Comparison of ENCODE assay signal across 8 cellular contexts in genomic region chr14:24271834-24272263, GRCh38. TPM values are rescaled to one million over a fixed set of nuclear protein-coding genes. Genes with fewer than 3 reads are reported as not detected.
DNase-seq lines count a peak whose midpoint lies in the region; ATAC-seq, FAIRE-seq and TF ChIP-seq lines count a peak whose summit lies in the region.

No MANE protein-coding gene starts in this region.

- H3K9me3 ChIP-seq in CD8-positive, alpha-beta memory T cell (ENCODE audit: low read length): no peaks in the 10 kb centered on the region
- H3K9me3 ChIP-seq in PC-3 (ENCODE audit: low read length) (no peaks in the 10 kb centered on the region), endothelial cell of umbilical vein (replicated peaks; ENCODE audit: control insufficient read depth, insufficient read depth, low read length) (no peaks in the 10 kb centered on the region), osteoblast (ENCODE audit: low read depth, low read length) (no peaks in the 10 kb centered on the region)

- TF ChIP-seq CTCF in PC-3 (conservative IDR thresholded peaks at IDR 0.05; ENCODE audit: low read depth, low read length): no peak
- TF ChIP-seq CTCF in endothelial cell of umbilical vein (IDR thresholded peaks at IDR 0.05; ENCODE audit: extremely low read depth in 1 of 2, insufficient read depth in 1 of 2, low read depth in 1 of 2, low read length in 2 of 2): no peak
- no peak for TF ChIP-seq CTCF in osteoblast (IDR thresholded peaks at IDR 0.05; ENCODE audit: extremely low read depth, low read depth, low read length)

- peaks cover 37 to 44% (median 41%) of the 10 kb centered on the region in 3 donors for H3K4me1 Mint-ChIP-seq in CD8-positive, alpha-beta memory T cell

- H4K20me1 ChIP-seq in PC-3 (ENCODE audit: low read length) (no peaks in the 10 kb centered on the region), endothelial cell of umbilical vein (replicated peaks; ENCODE audit: control insufficient read depth, extremely low read depth, insufficient read depth, low read length) (no peaks in the 10 kb centered on the region), osteoblast (ENCODE audit: insufficient read depth, low read length) (no peaks in the 10 kb centered on the region)

- no peaks in the 10 kb centered on the region for H3F3A ChIP-seq in PC-3 (ENCODE audit: low read length, unreplicated experiment)

- H3K79me2 ChIP-seq in PC-3 (ENCODE audit: low read length) (no peaks in the 10 kb centered on the region), endothelial cell of umbilical vein (ENCODE audit: control insufficient read depth, insufficient read depth, low read length) (no peaks in the 10 kb centered on the region), osteoblast (ENCODE audit: insufficient read depth, low read length) (peaks cover 7% of the 10 kb centered on the region)

- H3K9me2 ChIP-seq in PC-3 (replicated peaks; ENCODE audit: low read length): no peaks in the 10 kb centered on the region

- no peaks in the 10 kb centered on the region for H3K27me3 ChIP-seq in CD8-positive, alpha-beta memory T cell (ENCODE audit: insufficient read depth, low read length, poor library complexity, severe bottlenecking)
- H3K27me3 ChIP-seq in PC-3 (ENCODE audit: low read length) (no peaks in the 10 kb centered on the region), endothelial cell of umbilical vein (ENCODE audit: control insufficient read depth in 2 of 2, insufficient read depth in 2 of 2, low read length in 2 of 2) (no peaks in the 10 kb centered on the region), osteoblast (ENCODE audit: insufficient read depth, low read length) (no peaks in the 10 kb centered on the region)

- peak overlapping the region; percentile 78 to 93 (median 92) for H3K4me3 Mint-ChIP-seq in CD8-positive, alpha-beta memory T cell

- peak overlapping the region; percentile 26 for H3K4me3 ChIP-seq in CD8-positive, alpha-beta memory T cell (ENCODE audit: low read length)
- H3K4me3 ChIP-seq in PC-3 (ENCODE audit: low read length) (peak overlapping the region; percentile 99), endothelial cell of umbilical vein (replicated peaks in 1 of 3; ENCODE audit: insufficient read depth in 1 of 3, low read depth in 1 of 3, low read length in 3 of 3) (peak overlapping the region; percentile 58 to 77 (median 65)), osteoblast (ENCODE audit: insufficient read depth, low read length) (peak overlapping the region; percentile 100)

- H2AFZ ChIP-seq in PC-3 (ENCODE audit: low read length) (peak overlapping the region; percentile 99), endothelial cell of umbilical vein (ENCODE audit: low read depth, low read length) (peak overlapping the region; percentile 81), osteoblast (ENCODE audit: low read length) (peak overlapping the region; percentile 99)

- intact Hi-C loops in PC-3 (cut with micrococcal nuclease): loop anchor here (2.0 kb wide), 2 partner anchors 25 to 29 kb away; partner anchors contain the start of gene TINF2
- intact Hi-C loops in endothelial cell of umbilical vein (cut with micrococcal nuclease): loop anchor here (1.0 kb wide), 5 partner anchors 27 to 56 kb away; partner anchors contain the start of genes DHRS1, MDP1 and NOP9

- BruUV-seq in PC-3 (replicated peaks; lab: Mats Ljungman, UMichigan) (TSS peak; percentile 56), endothelial cell of umbilical vein (replicated peaks; lab: Mats Ljungman, UMichigan) (no TSS peak)

- dilution Hi-C loops in endothelial cell of umbilical vein (cut with MboI; ENCODE audit: extremely low pct_ligation_motif_present, low sequenced_read_pairs): no loop called here

- peaks cover 18% of the 10 kb centered on the region for H3K36me3 ChIP-seq in CD8-positive, alpha-beta memory T cell (ENCODE audit: insufficient read depth, low read length)
- H3K36me3 ChIP-seq in PC-3 (ENCODE audit: low read depth, low read length) (no peaks in the 10 kb centered on the region), endothelial cell of umbilical vein (ENCODE audit: control insufficient read depth in 2 of 2, extremely low read depth in 1 of 2, insufficient read depth in 2 of 2, low read length in 2 of 2) (peaks cover 2 to 15% of the 10 kb centered on the region in 2 experiments), osteoblast (ENCODE audit: insufficient read depth, low read length) (peaks cover 26% of the 10 kb centered on the region)

- peaks cover 0 to 5% of the 10 kb centered on the region in 2 donors for H3K27me3 Mint-ChIP-seq in CD8-positive, alpha-beta memory T cell

- POLR2A ChIA-PET in CD8-positive, alpha-beta memory T cell (lab: Charles Lee): interaction anchor here (0.9 to 2.8 kb wide), 13 partner anchors 9 to 265 kb away, joined by 3 to 28 read pairs (median 6); partner anchors contain the start of genes CBLN3, CHMP4A, DCAF11 and KHNYN
- POLR2A ChIA-PET in PC-3 (lab: Charles Lee; ENCODE audit: unreplicated experiment): interaction anchor here (0.6 to 0.7 kb wide), 3 partner anchors 8 to 30 kb away, joined by 3 to 6 read pairs (median 6); partner anchors contain the start of gene TINF2
- POLR2A ChIA-PET in endothelial cell of umbilical vein (lab: Charles Lee): interaction anchor here (0.8 to 1.9 kb wide), 3 partner anchors 8 to 29 kb away, joined by 3 to 17 read pairs (median 4); partner anchors contain the start of gene TINF2

- H3K4me1 ChIP-seq in CD8-positive, alpha-beta memory T cell (ENCODE audit: insufficient read depth, low read length): peaks cover 30% of the 10 kb centered on the region
- H3K4me1 ChIP-seq in PC-3 (ENCODE audit: insufficient read depth, low read length) (peaks cover 21% of the 10 kb centered on the region), endothelial cell of umbilical vein (ENCODE audit: control insufficient read depth, extremely low read depth, insufficient read depth, low read length) (peaks cover 9% of the 10 kb centered on the region), osteoblast (ENCODE audit: insufficient read depth, low read length) (peaks cover 6% of the 10 kb centered on the region)

- TF ChIP-seq POLR2A in endothelial cell of umbilical vein (IDR thresholded peaks at IDR 0.05; ENCODE audit: low read depth, low read length): no peak

- peak overlapping the region; percentile 98 for H3K4me2 ChIP-seq in PC-3 (ENCODE audit: low read length)
- peak overlapping the region; percentile 76 for H3K4me2 ChIP-seq in endothelial cell of umbilical vein (ENCODE audit: insufficient read depth, low read length)
- H3K4me2 ChIP-seq in osteoblast (ENCODE audit: insufficient read depth, low read length): peak overlapping the region; percentile 94

- H3K27ac ChIP-seq in CD8-positive, alpha-beta memory T cell (ENCODE audit: low read depth, low read length): peak overlapping the region; percentile 86
- no peak overlapping the region for H3K27ac ChIP-seq in PC-3 (ENCODE audit: low read length)
- H3K27ac ChIP-seq in endothelial cell of umbilical vein (ENCODE audit: insufficient read depth, low read depth, low read length): peak overlapping the region; percentile 92
- peak overlapping the region; percentile 96 for H3K27ac ChIP-seq in osteoblast (ENCODE audit: low read depth, low read length)

- ATAC-seq in PC-3: no peak
- ATAC-seq in GM21528 (IDR thresholded peaks at IDR 0.05; ENCODE audit: low FRiP score, unreplicated experiment): no peak

- peak overlapping the region; percentile 99; the same call in 1 of the 2 replicates for H3K9ac ChIP-seq in PC-3 (ENCODE audit: low read length)
- H3K9ac ChIP-seq in endothelial cell of umbilical vein (replicated peaks; ENCODE audit: extremely low read depth, insufficient read depth, low read length): peak overlapping the region; percentile 98

- no peak for DNase-seq in CD8-positive, alpha-beta memory T cell
- DNase-seq in PC-3 (no peak), endothelial cell of umbilical vein (ENCODE audit: low read depth, low spot score) (no peak), osteoblast (ENCODE audit: insufficient read length, low spot score, missing footprints) (no peak), nucleus accumbens (lab: John Stamatoyannopoulos, UW) (no peak), HT-29 (ENCODE audit: low spot score) (no peak), ureter (ENCODE audit: low spot score) (no peak)

- H3K9me1 ChIP-seq in endothelial cell of umbilical vein (replicated peaks; ENCODE audit: control insufficient read depth, extremely low read depth, insufficient read depth, low read length): no peaks in the 10 kb centered on the region

- FAIRE-seq in endothelial cell of umbilical vein (lab: Jason Lieb, UNC): peak; percentile 40

- H3K9me3 Mint-ChIP-seq in CD8-positive, alpha-beta memory T cell: no peaks in the 10 kb centered on the region

- CTCF ChIA-PET in CD8-positive, alpha-beta memory T cell (lab: Charles Lee): interaction anchor here (1.0 to 5.4 kb wide), 13 partner anchors 8 to 159 kb away, joined by 3 to 94 read pairs (median 10); partner anchors contain the start of genes CHMP4A, CIDEB, EMC9 and KHNYN
- CTCF ChIA-PET in PC-3 (lab: Charles Lee): interaction anchor here (0.6 to 1.5 kb wide), 3 partner anchors 25 to 30 kb away, joined by 3 to 9 read pairs (median 5); partner anchors contain the start of genes DHRS1, NOP9 and TINF2
- CTCF ChIA-PET in endothelial cell of umbilical vein (lab: Charles Lee): interaction anchor here (0.6 to 2.9 kb wide), 14 partner anchors 8 to 1344 kb away, joined by 3 to 35 read pairs (median 5); partner anchors contain the start of genes CHMP4A, CIDEB, IRF9 and MDP1

- peaks cover 6 to 33% (median 6%) of the 10 kb centered on the region in 3 donors for H3K36me3 Mint-ChIP-seq in CD8-positive, alpha-beta memory T cell

- peak overlapping the region; percentile 92 to 99 (median 97) for H3K27ac Mint-ChIP-seq in CD8-positive, alpha-beta memory T cell

RNA-seq across cellular contexts. Expression of gene RABGGTA, which starts 0.5 kb away (rescaled TPM):
- 10 to 100 TPM; 41.0 to 41.8 TPM for total RNA-seq in CD8-positive, alpha-beta memory T cell
- 37.7 TPM for polyA plus RNA-seq in CD8-positive, alpha-beta memory T cell
- total RNA-seq in PC-3 (2014; rRNA removed): 39.2 and 51.5 TPM in 2 replicates
- total RNA-seq in endothelial cell of umbilical vein: 29.3 and 29.5 TPM in 2 replicates
- polyA plus RNA-seq in endothelial cell of umbilical vein: 80.1 and 102 TPM in 2 replicates
- polyA plus RNA-seq in endothelial cell of umbilical vein (2011; cell fraction: cytosol; rRNA removed): 34.0 and 40.2 TPM in 2 replicates
- polyA plus RNA-seq in endothelial cell of umbilical vein (2011; cell fraction: nucleus; rRNA removed): 155 and 182 TPM in 2 replicates
- 20.1 and 23.1 TPM in 2 replicates for polyA plus RNA-seq in endothelial cell of umbilical vein (2012)
- 40.1 and 42.1 TPM in 2 replicates for polyA minus RNA-seq in endothelial cell of umbilical vein
- polyA minus RNA-seq in endothelial cell of umbilical vein (2011; cell fraction: cytosol; rRNA and poly(A)+ RNA removed): 29.9 TPM
- 47.4 and 47.9 TPM in 2 replicates for polyA minus RNA-seq in endothelial cell of umbilical vein (2011; cell fraction: nucleus; rRNA and poly(A)+ RNA removed)
- 28.9 and 34.0 TPM in 2 replicates for total RNA-seq in osteoblast
- total RNA-seq in HT-29 (2014; rRNA removed; shearing (Covaris generic)): 32.1 and 34.4 TPM in 2 replicates
- total RNA-seq in ureter: 36.1 TPM

RNA-seq across cellular contexts. Expression of gene TGM1, which starts 8.9 kb away (rescaled TPM):
- total RNA-seq in CD8-positive, alpha-beta memory T cell: 1 to 10 TPM; 3.2 to 3.7 TPM
- polyA plus RNA-seq in CD8-positive, alpha-beta memory T cell: not detected
- total RNA-seq in PC-3 (2014; rRNA removed) (2.6 and 3.2 TPM in 2 replicates), endothelial cell of umbilical vein (3.4 and 3.9 TPM in 2 replicates), osteoblast (0.36 and 1.2 TPM in 2 replicates), ureter (7.7 TPM)
- 1.0 and 2.1 TPM in 2 replicates for polyA plus RNA-seq in endothelial cell of umbilical vein
- polyA plus RNA-seq in endothelial cell of umbilical vein (2011; cell fraction: cytosol; rRNA removed): 0.49 and 0.89 TPM in 2 replicates
- polyA plus RNA-seq in endothelial cell of umbilical vein (2011; cell fraction: nucleus; rRNA removed): 16.3 and 19.8 TPM in 2 replicates
- polyA plus RNA-seq in endothelial cell of umbilical vein (2012): 0.63 and 1.7 TPM in 2 replicates
- 1.9 and 3.3 TPM in 2 replicates for polyA minus RNA-seq in endothelial cell of umbilical vein
- 3.8 TPM for polyA minus RNA-seq in endothelial cell of umbilical vein (2011; cell fraction: cytosol; rRNA and poly(A)+ RNA removed)
- polyA minus RNA-seq in endothelial cell of umbilical vein (2011; cell fraction: nucleus; rRNA and poly(A)+ RNA removed): 2.2 and 6.7 TPM in 2 replicates
- total RNA-seq in HT-29 (2014; rRNA removed; shearing (Covaris generic)): 2.2 and 2.8 TPM in 2 replicates

RNA-seq across cellular contexts. Expression of gene DHRS1, which starts 27.7 kb away (rescaled TPM):
- 1 to 10 TPM; 9.3 to 9.8 TPM for total RNA-seq in CD8-positive, alpha-beta memory T cell
- 34.8 TPM for polyA plus RNA-seq in CD8-positive, alpha-beta memory T cell
- total RNA-seq in PC-3 (2014; rRNA removed): 15.8 and 15.9 TPM in 2 replicates
- total RNA-seq in endothelial cell of umbilical vein: 18.0 and 20.0 TPM in 2 replicates
- 69.5 and 70.2 TPM in 2 replicates for polyA plus RNA-seq in endothelial cell of umbilical vein
- 35.4 and 35.6 TPM in 2 replicates for polyA plus RNA-seq in endothelial cell of umbilical vein (2011; cell fraction: cytosol; rRNA removed)
- polyA plus RNA-seq in endothelial cell of umbilical vein (2011; cell fraction: nucleus; rRNA removed): 74.9 and 85.8 TPM in 2 replicates
- polyA plus RNA-seq in endothelial cell of umbilical vein (2012): 23.2 and 25.3 TPM in 2 replicates
- polyA minus RNA-seq in endothelial cell of umbilical vein: 36.1 and 40.7 TPM in 2 replicates
- 17.3 TPM for polyA minus RNA-seq in endothelial cell of umbilical vein (2011; cell fraction: cytosol; rRNA and poly(A)+ RNA removed)
- polyA minus RNA-seq in endothelial cell of umbilical vein (2011; cell fraction: nucleus; rRNA and poly(A)+ RNA removed): 12.4 and 15.2 TPM in 2 replicates
- total RNA-seq in osteoblast: 9.8 and 13.6 TPM in 2 replicates
- 19.7 and 20.1 TPM in 2 replicates for total RNA-seq in HT-29 (2014; rRNA removed; shearing (Covaris generic))
- 28.7 TPM for total RNA-seq in ureter

RNA-seq across cellular contexts. Expression of gene NOP9, which starts 27.8 kb away (rescaled TPM):
- 10 to 100 TPM; 44.1 to 47.1 TPM for total RNA-seq in CD8-positive, alpha-beta memory T cell
- polyA plus RNA-seq in CD8-positive, alpha-beta memory T cell: 2.1 TPM
- total RNA-seq in PC-3 (2014; rRNA removed) (30.4 and 35.5 TPM in 2 replicates), endothelial cell of umbilical vein (30.9 and 31.0 TPM in 2 replicates), osteoblast (17.4 and 21.0 TPM in 2 replicates), ureter (36.5 TPM)
- 16.2 and 16.3 TPM in 2 replicates for polyA plus RNA-seq in endothelial cell of umbilical vein
- 13.0 and 13.1 TPM in 2 replicates for polyA plus RNA-seq in endothelial cell of umbilical vein (2011; cell fraction: cytosol; rRNA removed)
- polyA plus RNA-seq in endothelial cell of umbilical vein (2011; cell fraction: nucleus; rRNA removed): 58.1 and 63.4 TPM in 2 replicates
- polyA plus RNA-seq in endothelial cell of umbilical vein (2012): 15.9 and 22.1 TPM in 2 replicates
- 36.0 TPM in 2 replicates for polyA minus RNA-seq in endothelial cell of umbilical vein
- polyA minus RNA-seq in endothelial cell of umbilical vein (2011; cell fraction: cytosol; rRNA and poly(A)+ RNA removed): 31.3 TPM
- 20.9 and 32.3 TPM in 2 replicates for polyA minus RNA-seq in endothelial cell of umbilical vein (2011; cell fraction: nucleus; rRNA and poly(A)+ RNA removed)
- total RNA-seq in HT-29 (2014; rRNA removed; shearing (Covaris generic)): 26.8 and 27.7 TPM in 2 replicates

RNA-seq across cellular contexts. Expression of gene TINF2, which starts 29.4 kb away (rescaled TPM):
- 100 to 1,000 TPM; 101 to 106 TPM for total RNA-seq in CD8-positive, alpha-beta memory T cell
- 161 TPM for polyA plus RNA-seq in CD8-positive, alpha-beta memory T cell
- 31.7 and 39.8 TPM in 2 replicates for total RNA-seq in PC-3 (2014; rRNA removed)
- total RNA-seq in endothelial cell of umbilical vein: 53.7 and 58.5 TPM in 2 replicates
- polyA plus RNA-seq in endothelial cell of umbilical vein: 34.4 and 44.2 TPM in 2 replicates
- 38.2 and 39.7 TPM in 2 replicates for polyA plus RNA-seq in endothelial cell of umbilical vein (2011; cell fraction: cytosol; rRNA removed)
- 62.3 and 65.5 TPM in 2 replicates for polyA plus RNA-seq in endothelial cell of umbilical vein (2011; cell fraction: nucleus; rRNA removed)
- 35.4 and 46.0 TPM in 2 replicates for polyA plus RNA-seq in endothelial cell of umbilical vein (2012)
- 41.9 and 47.3 TPM in 2 replicates for polyA minus RNA-seq in endothelial cell of umbilical vein
- polyA minus RNA-seq in endothelial cell of umbilical vein (2011; cell fraction: cytosol; rRNA and poly(A)+ RNA removed): 15.8 TPM
- polyA minus RNA-seq in endothelial cell of umbilical vein (2011; cell fraction: nucleus; rRNA and poly(A)+ RNA removed): 52.0 and 62.5 TPM in 2 replicates
- total RNA-seq in osteoblast: 62.6 and 63.4 TPM in 2 replicates
- total RNA-seq in HT-29 (2014; rRNA removed; shearing (Covaris generic)): 29.1 and 35.9 TPM in 2 replicates
- 82.5 TPM for total RNA-seq in ureter

Comparison
In these comparisons a context has a peak if more than half of its experiments do, and no peak if none do; other contexts are left out.
1. H3K4me3 ChIP-seq: peak in every context shown above with its lines; median percentile 100 in osteoblast; 99 in PC-3; 65 in endothelial cell of umbilical vein; 26 in CD8-positive, alpha-beta memory T cell.